Comparison of ENCODE assay signal across 1 cellular context in genomic region chr20:49484180-49485140, GRCh38.
TF ChIP-seq lines count a peak whose summit lies in the region.

No MANE protein-coding gene starts in this region.

TF ChIP-seq in K562, 482 proteins besides CTCF, POLR2A, EP300 and RAD21 (continued from another document and continues in another):
- TF ChIP-seq SAFB2 (IDR thresholded peaks at IDR 0.05; ENCODE audit: borderline replicate concordance, low read depth, low read length, severe bottlenecking) (no peak), CHCHD3 (CRISPR knock-in tag; IDR thresholded peaks at IDR 0.05) (no peak), SIRT6 (IDR thresholded peaks at IDR 0.05; ENCODE audit: low read depth, low read length) (no peak), CXXC5 (CRISPR knock-in tag; IDR thresholded peaks at IDR 0.05) (peak; percentile 53), SRSF9 (IDR thresholded peaks at IDR 0.05; ENCODE audit: borderline replicate concordance, low read depth, low read length) (no peak), BRD4 (IDR thresholded peaks at IDR 0.05) (no peak), WHSC1 (IDR thresholded peaks at IDR 0.05; ENCODE audit: low read length) (no peak), SREBF2 (CRISPR knock-in tag; IDR thresholded peaks at IDR 0.05) (no peak), HLTF (IDR thresholded peaks at IDR 0.05) (no peak), ZNF395 (CRISPR knock-in tag; IDR thresholded peaks at IDR 0.05) (no peak), ZNF175 (CRISPR knock-in tag; IDR thresholded peaks at IDR 0.05; ENCODE audit: low read depth) (no peak), UBTF (IDR thresholded peaks at IDR 0.05; ENCODE audit: borderline replicate concordance in 1 of 2, low read depth in 2 of 2, low read length in 2 of 2) (peak in 1 of 2 experiments; percentile 71; a peak in 1 of 4 replicates), ZNF431 (CRISPR knock-in tag; IDR thresholded peaks at IDR 0.05) (no peak), XRCC5 (IDR thresholded peaks at IDR 0.05; ENCODE audit: low read depth, low read length) (no peak), ZNF551 (CRISPR knock-in tag; IDR thresholded peaks at IDR 0.05) (no peak), SREBF1 (IDR thresholded peaks at IDR 0.05; ENCODE audit: borderline replicate concordance, low read depth, low read length) (no peak), ZNF609 (CRISPR knock-in tag; IDR thresholded peaks at IDR 0.05; ENCODE audit: borderline replicate concordance) (no peak), FOXJ3 (CRISPR knock-in tag; IDR thresholded peaks at IDR 0.05) (no peak), ZNF75A (CRISPR knock-in tag; IDR thresholded peaks at IDR 0.05) (no peak), TRIM24 (IDR thresholded peaks at IDR 0.05) (no peak), ZNF407 (IDR thresholded peaks at IDR 0.05; ENCODE audit: low read depth) (no peak), L3MBTL2 (IDR thresholded peaks at IDR 0.05) (no peak), ZNF124 (CRISPR knock-in tag; IDR thresholded peaks at IDR 0.05) (no peak), MEF2D (tag; conservative IDR thresholded peaks at IDR 0.05; ENCODE audit: low read depth) (no peak), POLR2AphosphoS5 (IDR thresholded peaks at IDR 0.05; ENCODE audit: control insufficient read depth, insufficient read depth, low read depth, low read length) (no peak), FUS (optimal IDR thresholded peaks at IDR 0.05; ENCODE audit: low read depth, low read length) (no peak), SP1 (CRISPR knock-in tag; IDR thresholded peaks at IDR 0.05) (no peak), HDAC6 (IDR thresholded peaks at IDR 0.05; ENCODE audit: low read depth, low read length) (no peak), TAF1 (IDR thresholded peaks at IDR 0.05; ENCODE audit: control insufficient read depth, extremely low read depth, insufficient read depth, low read length, severe bottlenecking) (no peak), ATF7 (IDR thresholded peaks at IDR 0.05) (no peak), HOXB6 (CRISPR knock-in tag; IDR thresholded peaks at IDR 0.05; ENCODE audit: borderline replicate concordance) (no peak), ZNF197 (CRISPR knock-in tag; IDR thresholded peaks at IDR 0.05; ENCODE audit: low read depth) (no peak), TCF3 (CRISPR knock-in tag; IDR thresholded peaks at IDR 0.05) (no peak), ZNF785 (CRISPR knock-in tag; IDR thresholded peaks at IDR 0.05) (no peak), ZNF695 (CRISPR knock-in tag; IDR thresholded peaks at IDR 0.05) (no peak), ZNF512 (tag; IDR thresholded peaks at IDR 0.05) (no peak), ARNT (IDR thresholded peaks at IDR 0.05) (no peak), NRF1 (conservative IDR thresholded peaks at IDR 0.05 in 1 of 2, IDR thresholded peaks at IDR 0.05 in 1 of 2) (no peak), ZFP36 (IDR thresholded peaks at IDR 0.05; ENCODE audit: low read depth, low read length, partially characterized antibody) (no peak), CREB1 (IDR thresholded peaks at IDR 0.05) (no peak), CREB1 (CRISPR knock-in tag; IDR thresholded peaks at IDR 0.05) (no peak), ETV5 (CRISPR knock-in tag; IDR thresholded peaks at IDR 0.05; ENCODE audit: low read depth) (no peak), ZNF780A (CRISPR knock-in tag; IDR thresholded peaks at IDR 0.05) (no peak), ZNF696 (CRISPR knock-in tag; conservative IDR thresholded peaks at IDR 0.05) (no peak), ZNF232 (CRISPR knock-in tag; IDR thresholded peaks at IDR 0.05) (no peak), NKRF (IDR thresholded peaks at IDR 0.05; ENCODE audit: borderline replicate concordance) (no peak), SMARCA4 (IDR thresholded peaks at IDR 0.05) (no peak), XRCC4 (IDR thresholded peaks at IDR 0.05; ENCODE audit: extremely low read depth, insufficient read depth, insufficient read length) (no peak), CBX8 (IDR thresholded peaks at IDR 0.05; ENCODE audit: borderline replicate concordance, extremely low read depth, low read depth, low read length, poor library complexity, severe bottlenecking) (no peak), ZNF583 (CRISPR knock-in tag; IDR thresholded peaks at IDR 0.05) (0 out of 2 replicates have a peak, but pooled peaks have one; percentile 29)
